Comparison of ENCODE assay signal across 9 cellular contexts in the genomic region with DNA sequence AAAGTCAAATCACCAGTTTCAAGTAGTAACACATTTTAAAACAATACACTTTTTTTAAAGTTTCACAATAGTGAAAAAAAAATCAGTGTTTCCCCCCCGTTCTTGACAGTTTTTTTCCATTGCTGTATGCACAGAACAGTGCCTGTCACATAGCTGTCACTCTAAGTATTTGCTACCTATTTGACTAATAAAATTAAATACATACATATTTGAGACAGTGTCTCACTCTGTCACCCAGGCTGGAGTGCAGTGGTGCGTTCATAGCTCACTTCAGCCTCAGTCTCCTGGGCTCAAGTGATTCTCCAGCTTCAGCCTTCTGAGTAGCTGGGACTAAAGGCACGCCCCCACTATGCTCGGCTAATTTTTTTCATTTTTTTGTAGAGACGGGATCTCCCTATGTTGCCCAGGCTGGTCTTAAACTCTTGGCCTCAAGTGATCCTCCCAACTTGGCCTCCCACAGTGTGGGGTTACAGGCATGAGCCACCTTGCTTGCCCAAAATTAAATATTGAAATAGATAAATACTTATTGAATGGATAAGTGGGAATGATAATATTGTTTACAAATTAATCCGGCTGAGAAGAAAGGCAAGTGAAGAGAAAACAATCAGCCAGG. TPM values are rescaled to one million over a fixed set of nuclear protein-coding genes. Genes with fewer than 3 reads are reported as not detected.
DNase-seq lines count a peak whose midpoint lies in the region; ATAC-seq and TF ChIP-seq lines count a peak whose summit lies in the region.
"Had no signal": no experiment of that assay in that cellular context is flagged by ENCODE, and none has a peak within 500 bp of the region (broad histone marks: within the 10 kb centered on the region; RNA-seq: fewer than 3 reads in every experiment).

No MANE protein-coding gene starts in this region.

- H4K20me1 ChIP-seq in SU-DHL-6 (ENCODE audit: low read depth, low read length), result no peaks in the 10 kb centered on the region

- ATAC-seq in HG03095 (IDR thresholded peaks at IDR 0.05; ENCODE audit: unreplicated experiment), result no peak

- H3K9me2 ChIP-seq in SU-DHL-6 (replicated peaks; ENCODE audit: insufficient read depth, low read length), result no peaks in the 10 kb centered on the region

- H3F3A ChIP-seq in SU-DHL-6 (ENCODE audit: insufficient read depth), result no peaks in the 10 kb centered on the region

- WGBS in thyroid gland, 2 donors, result 17 to 21% methylated on average over 6 of the region's 6 CpGs

- H3K9ac ChIP-seq in SU-DHL-6 (ENCODE audit: low read length), result no peak overlapping the region

- intact Hi-C loops in thyroid gland (cut with DNase I), result no loop called here

- TF ChIP-seq POLR2A in thyroid gland (IDR thresholded peaks at IDR 0.05), result no peak

- peak overlapping the region; percentile 2 for H2AFZ ChIP-seq in SU-DHL-6 (ENCODE audit: low read depth, low read length, severe bottlenecking)

- no peaks in the 10 kb centered on the region for H3K36me3 ChIP-seq in SU-DHL-6 (ENCODE audit: low read length)
- no peaks in the 10 kb centered on the region for H3K36me3 ChIP-seq in thyroid gland
- H3K36me3 ChIP-seq: HAP-1, Peyer's patch had no signal

- H3K4me1 ChIP-seq in thyroid gland, result peaks cover 0 to 6% of the 10 kb centered on the region in 2 donors

- H3K27ac ChIP-seq in SU-DHL-6 (ENCODE audit: low read depth, low read length), result no peak overlapping the region
- H3K27ac ChIP-seq in thyroid gland, result no peak overlapping the region
- H3K27ac ChIP-seq: Peyer's patch had no signal

- H3K27me3 ChIP-seq in SU-DHL-6 (ENCODE audit: low read length) (no peaks in the 10 kb centered on the region), thyroid gland (no peaks in the 10 kb centered on the region)
- H3K27me3 ChIP-seq: Peyer's patch had no signal

- H3K79me2 ChIP-seq in SU-DHL-6 (ENCODE audit: insufficient read depth, low read length), result no peaks in the 10 kb centered on the region

- no peak overlapping the region for H3K4me3 ChIP-seq in SU-DHL-6 (ENCODE audit: insufficient read depth, low read length, poor library complexity, severe bottlenecking)
- H3K4me3 ChIP-seq in thyroid gland (replicated peaks in 1 of 3), result no peak overlapping the region
- H3K4me3 ChIP-seq: HAP-1, Peyer's patch had no signal

- peak; percentile 36 for DNase-seq in stimulated activated CD4-positive, alpha-beta T cell treated with anti-CD3 and anti-CD28 coated beads, Interleukin-1b, Interleukin-23, amount 100 ng/mL, for 48 hours
- no peak for DNase-seq in stimulated activated CD4-positive, alpha-beta T cell treated with anti-CD3 and anti-CD28 coated beads, Interleukin-2, amount 100 ng/mL, for 48 hours
- peak; percentile 47 to 48 for DNase-seq in thyroid gland
- DNase-seq in GF-D8 (lab: John Stamatoyannopoulos, UW), result no peak

- H3K9me3 ChIP-seq in SU-DHL-6 (ENCODE audit: insufficient read depth, low read length), result no peaks in the 10 kb centered on the region
- no peaks in the 10 kb centered on the region for H3K9me3 ChIP-seq in thyroid gland
- H3K9me3 ChIP-seq: HAP-1, Peyer's patch had no signal

- TF ChIP-seq CTCF in SU-DHL-6 (IDR thresholded peaks at IDR 0.05; ENCODE audit: insufficient read depth, low read length, poor library complexity, severe bottlenecking) (no peak), thyroid gland (IDR thresholded peaks at IDR 0.05) (no peak)

- H3K4me2 ChIP-seq in SU-DHL-6 (ENCODE audit: low read depth, low read length, poor library complexity, severe bottlenecking), result peak overlapping the region; percentile 25

RNA-seq across cellular contexts. Expression of a gene that starts 12.6 kb away (rescaled TPM):
- total RNA-seq in thyroid gland, result not detected
- total RNA-seq: endothelial cell of umbilical vein had no signal

RNA-seq across cellular contexts. Expression of a gene that starts 18.0 kb away (rescaled TPM):
- total RNA-seq in thyroid gland, result 1 to 10 TPM in 2 of 4 donors, not detected in 2; 1.2 to 8.3 TPM
- total RNA-seq: Peyer's patch had no signal

RNA-seq across cellular contexts. Expression of a gene that starts 18.3 kb away (rescaled TPM):
- 100 to 1,000 TPM; 121 to 214 (median 170) TPM for total RNA-seq in thyroid gland

RNA-seq across cellular contexts. Expression of a gene that starts 57.3 kb away (rescaled TPM):
- total RNA-seq in thyroid gland, result not detected
- total RNA-seq: Peyer's patch had no signal

Comparison
In these comparisons a context has a peak if more than half of its experiments do, and no peak if none do; other contexts are left out.
1. DNase-seq: peak in stimulated activated CD4-positive, alpha-beta T cell treated with anti-CD3 and anti-CD28 coated beads, Interleukin-1b, Interleukin-23, amount 100 ng/mL, for 48 hours (single experiment) and thyroid gland (2 of 2); none in stimulated activated CD4-positive, alpha-beta T cell treated with anti-CD3 and anti-CD28 coated beads, Interleukin-2, amount 100 ng/mL, for 48 hours (0 of 2) and GF-D8 (single experiment).